ENCODE assay signal across 1 cellular context in the genomic region with DNA sequence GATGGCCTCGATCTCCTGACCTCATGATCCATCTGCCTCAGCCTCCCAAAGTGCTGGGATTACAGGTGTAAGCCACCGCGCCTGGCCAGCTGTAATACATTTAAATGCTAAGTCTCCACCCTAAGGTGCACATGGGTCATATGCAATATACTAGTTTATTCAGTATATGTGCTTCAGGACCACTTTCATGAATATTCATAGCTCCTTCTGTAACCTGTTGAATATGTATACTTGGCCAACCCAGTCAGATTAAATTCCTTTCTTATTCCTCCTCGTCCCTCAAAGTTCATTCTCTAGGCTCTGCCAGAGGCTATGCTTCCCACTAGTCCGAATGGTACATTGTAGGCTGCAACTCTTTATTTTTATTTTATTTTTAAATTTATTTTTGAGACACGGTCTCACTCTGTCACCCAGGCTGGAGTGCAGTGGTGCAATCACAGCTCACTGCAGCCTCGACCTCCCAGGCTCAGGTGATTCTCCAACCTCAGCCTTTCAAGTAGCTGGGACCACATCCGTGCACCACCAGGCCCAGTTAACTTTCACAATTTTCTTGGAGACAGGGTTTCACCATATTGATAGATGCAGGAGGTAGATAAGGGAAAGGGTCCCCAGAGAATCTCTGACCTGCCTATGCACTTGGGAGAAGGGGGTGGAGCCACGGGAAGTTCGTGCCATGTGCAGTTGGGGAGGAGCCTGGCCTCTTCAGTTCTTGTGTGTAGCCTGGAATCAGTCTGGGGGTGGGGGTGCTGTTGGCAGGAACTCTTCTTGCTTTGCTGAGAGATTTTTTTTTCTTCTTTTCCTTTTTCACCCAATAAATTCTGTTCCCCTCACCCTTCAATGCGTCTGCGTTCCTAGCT.
TF ChIP-seq lines count a peak whose summit lies in the region.

No MANE protein-coding gene starts in this region.

TF ChIP-seq in HEK293, 187 proteins besides CTCF, POLR2A, EP300 and RAD21 (continued from another document):
- peak; percentile 58 for TF ChIP-seq PRDM10 (tag by site-specific recombination; IDR thresholded peaks at IDR 0.05)
- TF ChIP-seq SP7 (tag by site-specific recombination; IDR thresholded peaks at IDR 0.05), result peak; percentile 36; the same call in 1 of the 2 replicates
- TF ChIP-seq, protein P1, sequence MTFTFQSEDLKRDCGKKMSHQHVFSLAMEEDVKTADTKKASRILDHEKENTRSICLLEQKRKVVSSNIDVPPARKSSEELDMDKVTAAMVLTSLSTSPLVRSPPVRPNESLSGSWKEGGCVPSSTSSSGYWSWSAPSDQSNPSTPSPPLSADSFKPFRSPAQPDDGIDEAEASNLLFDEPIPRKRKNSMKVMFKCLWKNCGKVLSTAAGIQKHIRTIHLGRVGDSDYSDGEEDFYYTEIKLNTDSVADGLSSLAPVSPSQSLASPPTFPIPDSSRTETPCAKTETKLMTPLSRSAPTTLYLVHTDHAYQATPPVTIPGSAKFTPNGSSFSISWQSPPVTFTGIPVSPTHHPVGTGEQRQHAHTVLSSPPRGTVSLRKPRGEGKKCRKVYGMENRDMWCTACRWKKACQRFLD (tag by site-specific recombination; IDR thresholded peaks at IDR 0.05), result no peak
- 0 out of 2 replicates have a peak, but pooled peaks have one; percentile 12 for TF ChIP-seq SP3 (tag by site-specific recombination; IDR thresholded peaks at IDR 0.05)
- peak; percentile 56; the same call in 1 of the 2 replicates for TF ChIP-seq SCRT1 (tag by site-specific recombination; IDR thresholded peaks at IDR 0.05; ENCODE audit: borderline replicate concordance)
- TF ChIP-seq SCRT2 (tag by site-specific recombination; IDR thresholded peaks at IDR 0.05), result peak; percentile 74
